8 cellular contexts compared by ENCODE assay signal in genomic region chr12:3604750-3605638, GRCh38.
DNase-seq lines count a peak whose midpoint lies in the region; ATAC-seq, FAIRE-seq and TF ChIP-seq lines count a peak whose summit lies in the region.

No MANE protein-coding gene starts in this region.

- H3K79me2 ChIP-seq in HepG2 (ENCODE audit: insufficient read depth, low read length): no peaks in the 10 kb centered on the region

- ATAC-seq in right lobe of liver (peak in 3 of 4 donors; percentile 9 to 34 (median 17)), HepG2 (no peak), upper lobe of left lung (ENCODE audit: low FRiP score in 2 of 2) (no peak)
- ATAC-seq in activated T-cell treated with anti-CD3 and anti-CD28 coated beads, Interleukin-2, amount 50 U/mL, for 72 hours (replicated peaks in 1 of 2): no peak

- in situ Hi-C loops in HepG2 (cut with HindIII; ENCODE audit: extremely low pct_ligation_motif_present, low pct_unique_long_range_greater_than_20kb): no loop called here

- H3K36me3 ChIP-seq in right lobe of liver: no peaks in the 10 kb centered on the region
- H3K36me3 ChIP-seq in HepG2 (replicated peaks in 1 of 2; ENCODE audit: control insufficient read depth in 1 of 2, insufficient read depth in 2 of 2, low read length in 2 of 2): no peaks in the 10 kb centered on the region
- no peaks in the 10 kb centered on the region for H3K36me3 ChIP-seq in iPS-20b (ENCODE audit: insufficient read depth, low read depth, low read length)
- H3K36me3 ChIP-seq in upper lobe of left lung: no peaks in the 10 kb centered on the region

- CTCF ChIA-PET in HepG2 (lab: Yijun Ruan, JAX; ENCODE audit: low intra/inter-chr PET ratio, low total read pairs): no interaction called here
- CTCF ChIA-PET in GM10248 (lab: Yijun Ruan, JAX): no interaction called here
- CTCF ChIA-PET in activated naive CD4-positive, alpha-beta T cell treated with anti-CD3 and anti-CD28 coated beads, Interleukin-2, amount 10 ng/mL, durations not matched to agents 7 days and 5 days (lab: Charles Lee): no interaction called here

- no peak overlapping the region for H3K9ac ChIP-seq in HepG2 (ENCODE audit: insufficient read depth, low read depth, low read length)
- H3K9ac ChIP-seq in iPS-20b (ENCODE audit: low read depth, low read length): peak overlapping the region; percentile 3; the same call in 1 of the 2 replicates

- no peak for TF ChIP-seq CTCF in right lobe of liver (IDR thresholded peaks at IDR 0.05)
- TF ChIP-seq CTCF in HepG2 (CRISPR knock-in tag; IDR thresholded peaks at IDR 0.05): no peak
- TF ChIP-seq CTCF in upper lobe of left lung (IDR thresholded peaks at IDR 0.05): no peak
- no peak for TF ChIP-seq CTCF in GM10248 (IDR thresholded peaks at IDR 0.05; ENCODE audit: control extremely low read depth, extremely low read depth, low read depth, missing control alignments)

- intact Hi-C loops in right lobe of liver (cut with DNase I) (no loop called here), HepG2 (cut with micrococcal nuclease; ENCODE audit: unreplicated experiment) (no loop called here)

- H3K4me3 ChIP-seq in right lobe of liver (no peak overlapping the region), HepG2 (replicated peaks in 1 of 3; ENCODE audit: insufficient read depth in 1 of 3, low read depth in 2 of 3, low read length in 3 of 3) (no peak overlapping the region), iPS-20b (ENCODE audit: low read length) (peak overlapping the region; percentile 66), upper lobe of left lung (no peak overlapping the region)

- H3K36me3 Mint-ChIP-seq in activated naive CD4-positive, alpha-beta T cell treated with anti-CD3 and anti-CD28 coated beads, Interleukin-2, amount 10 ng/mL, durations not matched to agents 7 days and 5 days: peaks cover 11% of the 10 kb centered on the region
- H3K36me3 Mint-ChIP-seq in activated T-cell treated with anti-CD3 and anti-CD28 coated beads, Interleukin-2, amount 50 U/mL, for 72 hours (ENCODE audit: insufficient read depth in 2 of 2): peaks cover 3 to 6% of the 10 kb centered on the region in 2 donors

- H3K27me3 Mint-ChIP-seq in activated naive CD4-positive, alpha-beta T cell treated with anti-CD3 and anti-CD28 coated beads, Interleukin-2, amount 10 ng/mL, durations not matched to agents 7 days and 5 days: peaks cover 20% of the 10 kb centered on the region
- H3K27me3 Mint-ChIP-seq in activated T-cell treated with anti-CD3 and anti-CD28 coated beads, Interleukin-2, amount 50 U/mL, for 72 hours (ENCODE audit: low read depth): no peaks in the 10 kb centered on the region

- no peaks in the 10 kb centered on the region for H3K9me3 ChIP-seq in right lobe of liver
- no peaks in the 10 kb centered on the region for H3K9me3 ChIP-seq in HepG2 (ENCODE audit: low read length)
- H3K9me3 ChIP-seq in iPS-20b (ENCODE audit: insufficient read depth, low read depth, low read length): no peaks in the 10 kb centered on the region
- H3K9me3 ChIP-seq in upper lobe of left lung: no peaks in the 10 kb centered on the region

- H3K27me3 ChIP-seq in right lobe of liver (no peaks in the 10 kb centered on the region), HepG2 (ENCODE audit: control insufficient read depth in 1 of 2, insufficient read depth in 2 of 2, low read length in 2 of 2) (peaks cover 2 to 68% of the 10 kb centered on the region in 2 experiments), iPS-20b (ENCODE audit: insufficient read depth, low read length) (peaks cover 48% of the 10 kb centered on the region), upper lobe of left lung (no peaks in the 10 kb centered on the region)

- H3K4me3 Mint-ChIP-seq in activated naive CD4-positive, alpha-beta T cell treated with anti-CD3 and anti-CD28 coated beads, Interleukin-2, amount 10 ng/mL, durations not matched to agents 7 days and 5 days: no peak overlapping the region
- H3K4me3 Mint-ChIP-seq in activated T-cell treated with anti-CD3 and anti-CD28 coated beads, Interleukin-2, amount 50 U/mL, for 72 hours: no peak overlapping the region

- no peak overlapping the region for H2AFZ ChIP-seq in HepG2 (ENCODE audit: low read length)

- TF ChIP-seq POLR2A in right lobe of liver (IDR thresholded peaks at IDR 0.05) (no peak), HepG2 (IDR thresholded peaks at IDR 0.05; ENCODE audit: insufficient read depth in 1 of 2, low read depth in 2 of 2, low read length in 2 of 2) (no peak), upper lobe of left lung (IDR thresholded peaks at IDR 0.05) (no peak)

- no peak overlapping the region for H3K27ac Mint-ChIP-seq in activated naive CD4-positive, alpha-beta T cell treated with anti-CD3 and anti-CD28 coated beads, Interleukin-2, amount 10 ng/mL, durations not matched to agents 7 days and 5 days
- no peak overlapping the region for H3K27ac Mint-ChIP-seq in activated T-cell treated with anti-CD3 and anti-CD28 coated beads, Interleukin-2, amount 50 U/mL, for 72 hours

- no TSS peak for BruUV-seq in HepG2 (replicated peaks; lab: Mats Ljungman, UMichigan)

- DNase-seq in right lobe of liver (peak in 1 of 3 donors; percentile 43), HepG2 (ENCODE audit: low spot score) (no peak), UCSD-AML1 (lab: John Stamatoyannopoulos, UW; ENCODE audit: unreplicated experiment) (peak; percentile 20), upper lobe of left lung (no peak), GM10248 (ENCODE audit: extremely low spot score) (no peak)
- DNase-seq in activated naive CD4-positive, alpha-beta T cell treated with anti-CD3 and anti-CD28 coated beads, Interleukin-2, amount 10 ng/mL, durations not matched to agents 7 days and 5 days: no peak
- no peak for DNase-seq in activated T-cell treated with anti-CD3 and anti-CD28 coated beads, Interleukin-2, amount 50 U/mL, for 72 hours

- TF ChIP-seq EP300 in HepG2 (IDR thresholded peaks at IDR 0.05; ENCODE audit: low read depth in 2 of 2, low read length in 2 of 2) (no peak), HepG2 (CRISPR knock-in tag; IDR thresholded peaks at IDR 0.05; ENCODE audit: borderline replicate concordance) (no peak), upper lobe of left lung (IDR thresholded peaks at IDR 0.05) (no peak)

- POLR2A ChIA-PET in HepG2 (lab: Yijun Ruan, JAX): no interaction called here
- POLR2A ChIA-PET in GM10248 (lab: Yijun Ruan, JAX): no interaction called here

- no peak overlapping the region for H3K4me2 ChIP-seq in HepG2 (ENCODE audit: low read depth, low read length)

- H4K20me1 ChIP-seq in HepG2 (ENCODE audit: insufficient read depth, low read length): no peaks in the 10 kb centered on the region

- H3K27ac ChIP-seq in right lobe of liver: no peak overlapping the region
- H3K27ac ChIP-seq in HepG2 (ENCODE audit: extremely low read length, insufficient read depth, low read length): no peak overlapping the region
- no peak overlapping the region for H3K27ac ChIP-seq in iPS-20b (ENCODE audit: low read length)
- H3K27ac ChIP-seq in upper lobe of left lung: no peak overlapping the region

- H3K4me1 Mint-ChIP-seq in activated naive CD4-positive, alpha-beta T cell treated with anti-CD3 and anti-CD28 coated beads, Interleukin-2, amount 10 ng/mL, durations not matched to agents 7 days and 5 days: no peaks in the 10 kb centered on the region
- H3K4me1 Mint-ChIP-seq in activated T-cell treated with anti-CD3 and anti-CD28 coated beads, Interleukin-2, amount 50 U/mL, for 72 hours (ENCODE audit: low read depth): no peaks in the 10 kb centered on the region

- H3K9me3 Mint-ChIP-seq in activated naive CD4-positive, alpha-beta T cell treated with anti-CD3 and anti-CD28 coated beads, Interleukin-2, amount 10 ng/mL, durations not matched to agents 7 days and 5 days: peaks cover 2% of the 10 kb centered on the region
- H3K9me3 Mint-ChIP-seq in activated T-cell treated with anti-CD3 and anti-CD28 coated beads, Interleukin-2, amount 50 U/mL, for 72 hours: peaks cover 0 to 3% of the 10 kb centered on the region in 2 donors

- 20% methylated on average over 13 of the region's 14 CpGs for WGBS in right lobe of liver (ENCODE audit: insufficient coverage, low coverage, low lambda C conversion rate, missing lambda C conversion rate)
- WGBS in HepG2 (ENCODE audit: low lambda C conversion rate): under 1% methylated on average over 10 of the region's 14 CpGs
- 18 to 21% methylated on average over 10 to 14 of the region's 14 CpGs for WGBS in upper lobe of left lung, 2 donors

- H3K4me1 ChIP-seq in right lobe of liver (no peaks in the 10 kb centered on the region), HepG2 (ENCODE audit: insufficient read depth, low read length) (no peaks in the 10 kb centered on the region), iPS-20b (ENCODE audit: insufficient read depth, low read length) (peaks cover 22% of the 10 kb centered on the region), upper lobe of left lung (peaks cover 6 to 14% (median 8%) of the 10 kb centered on the region in 4 donors)

- FAIRE-seq in HepG2 (lab: Jason Lieb, UNC): no peak

- TF ChIP-seq RAD21 in HepG2 (CRISPR knock-in tag; IDR thresholded peaks at IDR 0.05): no peak

TF ChIP-seq in HepG2, 621 proteins besides CTCF, POLR2A, EP300 and RAD21 (continues in another document):
- TF ChIP-seq ZNF605 (CRISPR knock-in tag; IDR thresholded peaks at IDR 0.05): no peak
- TF ChIP-seq MNT (IDR thresholded peaks at IDR 0.05): no peak
- TF ChIP-seq ZGPAT (CRISPR knock-in tag; IDR thresholded peaks at IDR 0.05): no peak
- TF ChIP-seq ZNF766 (CRISPR knock-in tag; IDR thresholded peaks at IDR 0.05; ENCODE audit: borderline replicate concordance): no peak
- TF ChIP-seq ZSCAN21 (CRISPR knock-in tag; IDR thresholded peaks at IDR 0.05; ENCODE audit: borderline replicate concordance): no peak

Comparison
In these comparisons a context has a peak if more than half of its experiments do, and no peak if none do; other contexts are left out.
1. ATAC-seq: peak in right lobe of liver (3 of 4); none in HepG2 (single experiment), upper lobe of left lung (0 of 2) and activated T-cell treated with anti-CD3 and anti-CD28 coated beads, Interleukin-2, amount 50 U/mL, for 72 hours (0 of 2).